In the genomic region with DNA sequence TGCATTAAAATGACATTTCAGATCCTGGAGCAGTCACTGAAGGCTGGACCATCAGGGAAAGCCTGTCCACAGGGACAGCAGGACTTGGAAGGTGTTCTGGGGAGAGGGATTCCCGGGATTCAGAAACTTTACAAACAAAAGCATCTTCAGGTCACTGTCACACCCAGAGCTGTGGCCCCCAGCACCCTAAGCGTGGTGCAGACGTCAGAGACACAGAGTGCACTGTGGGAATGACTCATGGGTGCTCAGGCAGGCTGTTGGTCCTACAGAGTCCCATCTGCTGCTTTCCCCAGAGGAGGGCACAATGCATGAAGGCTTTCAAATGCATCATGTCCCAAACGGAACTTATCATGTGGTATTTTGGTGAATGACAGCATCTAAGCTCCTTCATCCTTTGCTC, we compare ENCODE assay signal across 25 cellular contexts. TPM values are rescaled to one million over a fixed set of nuclear protein-coding genes. Genes with fewer than 3 reads are reported as not detected.
"Had no signal": no experiment of that assay in that cellular context is flagged by ENCODE, and none has a peak within 500 bp of the region (broad histone marks: within the 10 kb centered on the region; RNA-seq: fewer than 3 reads in every experiment).

No MANE protein-coding gene starts in this region.

- H3K36me3 ChIP-seq: esophagus squamous epithelium, heart left ventricle, neutrophil, ovary, prostate gland, right atrium auricular region, tibial artery had no signal

- H3K9me3 ChIP-seq: esophagus squamous epithelium, heart left ventricle, neutrophil, ovary, prostate gland, right atrium auricular region, tibial artery had no signal

- DNase-seq: activated B cell treated with CpG ODN at 0.5 μM for 24 hours; activated CD4-positive, alpha-beta T cell treated with anti-CD3 and anti-CD28 coated beads for 36 hours; activated CD4-positive, alpha-beta T cell treated with anti-CD3 and anti-CD28 coated beads, Interleukin-2, amount 50 U/mL, for 4 hours; activated CD8-positive, alpha-beta memory T cell treated with anti-CD3 and anti-CD28 coated beads for 24 hours; activated CD8-positive, alpha-beta memory T cell treated with anti-CD3 and anti-CD28 coated beads, Interleukin-2, amount 50 U/mL, for 4 hours; activated naive CD4-positive, alpha-beta T cell treated with anti-CD3 and anti-CD28 coated beads for 36 hours; activated naive CD8-positive, alpha-beta T cell treated with anti-CD3 and anti-CD28 coated beads, Interleukin-2, amount 10 ng/mL, durations not matched to agents 7 days and 5 days; activated T-cell treated with anti-CD3 and anti-CD28 coated beads, Interleukin-2, amount 50 U/mL, for 4 hours; amniotic stem cell; cerebellar nuclear complex; esophagus squamous epithelium; heart left ventricle; left colon; ovary; stimulated activated CD4-positive, alpha-beta T cell treated with anti-CD3 and anti-CD28 coated beads, Interleukin-1b, Interleukin-23, amount 100 ng/mL, for 48 hours; stimulated activated naive CD8-positive, alpha-beta T cell treated with anti-CD3 and anti-CD28 coated beads, Interleukin-15, amount 100 ng/mL, for 72 hours; T-helper 9 cell; tibial artery had no signal

- H3K27me3 ChIP-seq: esophagus squamous epithelium, ovary, right atrium auricular region had no signal

- H3K27ac ChIP-seq: coronary artery, heart left ventricle, neutrophil, ovary, prostate gland, right atrium auricular region, tibial artery had no signal

- H3K4me1 ChIP-seq: heart left ventricle, prostate gland, right atrium auricular region, tibial artery had no signal

- H3K4me3 ChIP-seq: coronary artery, esophagus squamous epithelium, heart left ventricle, ovary, prostate gland, right atrium auricular region, tibial artery had no signal

- ATAC-seq: activated CD4-positive, alpha-beta T cell treated with anti-CD3 and anti-CD28 coated beads for 36 hours; activated T-cell treated with anti-CD3 and anti-CD28 coated beads, Interleukin-2, amount 50 U/mL, for 4 hours; heart left ventricle; left colon; stimulated activated naive CD8-positive, alpha-beta T cell treated with anti-CD3 and anti-CD28 coated beads, Interleukin-15, amount 100 ng/mL, for 72 hours had no signal

RNA-seq across cellular contexts. Expression of gene LRMDA, which starts 13.1 kb away (rescaled TPM):
- total RNA-seq: activated B cell treated with CpG ODN at 0.5 μM for 24 hours; activated CD4-positive, alpha-beta T cell treated with anti-CD3 and anti-CD28 coated beads for 36 hours; activated naive CD4-positive, alpha-beta T cell treated with anti-CD3 and anti-CD28 coated beads for 36 hours; activated naive CD8-positive, alpha-beta T cell treated with anti-CD3 and anti-CD28 coated beads, Interleukin-2, amount 10 ng/mL, durations not matched to agents 7 days and 5 days; activated T-cell treated with anti-CD3 and anti-CD28 coated beads, Interleukin-2, amount 50 U/mL, for 4 hours; activated T-helper 2 cell treated with anti-CD3 and anti-CD28 coated beads, Interferon-gamma antibody, Interleukin-2, Interleukin-4, amounts not matched to agents 10 μg/mL and 5 μg/mL and 100 μg/mL, durations not matched to agents 14 hours and 24 hours and 36 hours; myocyte had no signal
- polyA plus RNA-seq: keratinocyte had no signal

RNA-seq across cellular contexts. Expression of gene ZNF503, which starts 16.7 kb away (rescaled TPM):
- total RNA-seq: activated B cell treated with CpG ODN at 0.5 μM for 24 hours had no signal
